In the genomic region with DNA sequence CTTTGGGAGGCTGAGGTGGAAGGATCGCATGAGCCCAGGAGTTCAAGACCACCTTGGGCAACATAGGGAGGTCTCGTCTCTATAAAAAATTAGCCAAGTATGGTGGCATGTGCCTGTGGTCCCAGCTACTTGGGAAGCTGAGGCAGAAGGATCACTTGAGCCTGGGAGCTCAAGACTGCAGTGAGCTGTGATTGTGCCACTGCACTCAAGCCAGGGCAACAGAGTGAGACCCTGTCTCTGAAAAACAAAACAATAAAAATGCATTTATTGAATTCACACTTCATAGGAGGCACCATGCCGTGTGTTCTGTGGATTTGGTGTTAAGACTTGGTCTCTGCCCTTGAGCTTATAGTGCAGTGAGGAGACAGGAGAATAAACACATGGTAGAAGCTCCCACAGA, we compare ENCODE assay signal across 22 cellular contexts. TPM values are rescaled to one million over a fixed set of nuclear protein-coding genes. Genes with fewer than 3 reads are reported as not detected.
DNase-seq lines count a peak whose midpoint lies in the region; ATAC-seq, FAIRE-seq and TF ChIP-seq lines count a peak whose summit lies in the region.
"Had no signal": no experiment of that assay in that cellular context is flagged by ENCODE, and none has a peak within 500 bp of the region (broad histone marks: within the 10 kb centered on the region; RNA-seq: fewer than 3 reads in every experiment).

No MANE protein-coding gene starts in this region.

- H3F3A ChIP-seq in GM23248 (ENCODE audit: insufficient read depth) = 0 out of 2 replicates have a peak, but pooled peaks cover 4% of the 10 kb centered on the region

- H3K79me2 ChIP-seq in HepG2 (ENCODE audit: insufficient read depth, low read length) (peaks cover 36% of the 10 kb centered on the region), GM23248 (ENCODE audit: insufficient read depth) (peaks cover 46% of the 10 kb centered on the region)

- no TSS peak for BruUV-seq in HepG2 (replicated peaks; lab: Mats Ljungman, UMichigan)

- peaks cover 44% of the 10 kb centered on the region for H3K4me1 Mint-ChIP-seq in brain
- peaks cover 34% of the 10 kb centered on the region for H3K4me1 Mint-ChIP-seq in nephron

- ATAC-seq in HepG2 (no peak), right lobe of liver (no peak), GM21367 (IDR thresholded peaks at IDR 0.05; ENCODE audit: unreplicated experiment) (no peak), gastrocnemius medialis (no peak)
- ATAC-seq: Panc1, SK-N-SH treated with all-trans-retinoic acid at 6 μM for 48 hours had no signal

- CTCF ChIA-PET in HepG2 (lab: Yijun Ruan, JAX; ENCODE audit: low intra/inter-chr PET ratio, low total read pairs) = no interaction called here

- POLR2A ChIA-PET in HepG2 (lab: Yijun Ruan, JAX) = interaction anchor here (1.0 to 1.5 kb wide), 3 partner anchors 37 to 226 kb away, joined by 3 to 8 read pairs (median 4); a partner anchor contains a TSS

- H3K4me2 ChIP-seq in HepG2 (ENCODE audit: low read depth, low read length) (peak overlapping the region; percentile 88), GM23248 (ENCODE audit: unreplicated experiment) (no peak overlapping the region)

- no peak overlapping the region for H3K9ac ChIP-seq in HepG2 (ENCODE audit: insufficient read depth, low read depth, low read length)
- H3K9ac ChIP-seq in GM23248 = no peak overlapping the region

- H2AFZ ChIP-seq in HepG2 (ENCODE audit: low read length) (no peak overlapping the region), GM23248 (no peak overlapping the region)

- TF ChIP-seq CTCF in HepG2 (CRISPR knock-in tag; IDR thresholded peaks at IDR 0.05) (no peak), right lobe of liver (IDR thresholded peaks at IDR 0.05) (no peak), brain (conservative IDR thresholded peaks at IDR 0.05) (no peak), nephron (IDR thresholded peaks at IDR 0.05; ENCODE audit: unreplicated experiment in 3 of 3) (no peak), gastrocnemius medialis (IDR thresholded peaks at IDR 0.05 in 4 of 5, conservative IDR thresholded peaks at IDR 0.05 in 1 of 5) (no peak)

- H3K27ac Mint-ChIP-seq in brain = peak overlapping the region in 2 of 5 experiments; percentile 11 to 13
- H3K27ac Mint-ChIP-seq in nephron = peak overlapping the region in 2 of 3 experiments; percentile 46 to 82

- peaks cover 20% of the 10 kb centered on the region for H4K20me1 ChIP-seq in HepG2 (ENCODE audit: insufficient read depth, low read length)
- no peaks in the 10 kb centered on the region for H4K20me1 ChIP-seq in GM23248 (ENCODE audit: insufficient read depth)

- intact Hi-C loops in HepG2 (cut with micrococcal nuclease; ENCODE audit: unreplicated experiment) = no loop called here
- intact Hi-C loops in right lobe of liver (cut with DNase I) = no loop called here
- intact Hi-C loops in gastrocnemius medialis (cut with DNase I; ENCODE audit: low total_unique reads) = no loop called here

- H3K9me3 ChIP-seq in HepG2 (ENCODE audit: low read length) (no peaks in the 10 kb centered on the region), right lobe of liver (no peaks in the 10 kb centered on the region), GM23248 (ENCODE audit: low read depth) (no peaks in the 10 kb centered on the region), gastrocnemius medialis (no peaks in the 10 kb centered on the region)

- H3K4me3 ChIP-seq in HepG2 (replicated peaks in 1 of 3; ENCODE audit: insufficient read depth in 1 of 3, low read depth in 2 of 3, low read length in 3 of 3) = no peak overlapping the region
- H3K4me3 ChIP-seq in right lobe of liver = no peak overlapping the region
- no peak overlapping the region for H3K4me3 ChIP-seq in GM23248
- no peak overlapping the region for H3K4me3 ChIP-seq in gastrocnemius medialis

- peaks cover 0 to 1% of the 10 kb centered on the region in 2 experiments; a peak in 2 of 5 replicates for H3K27me3 ChIP-seq in HepG2 (ENCODE audit: control insufficient read depth in 1 of 2, insufficient read depth in 2 of 2, low read length in 2 of 2)
- no peaks in the 10 kb centered on the region for H3K27me3 ChIP-seq in right lobe of liver
- H3K27me3 ChIP-seq in GM23248 (replicated peaks; ENCODE audit: insufficient read depth) = no peaks in the 10 kb centered on the region
- H3K27me3 ChIP-seq in gastrocnemius medialis = peaks cover 8 to 12% (median 11%) of the 10 kb centered on the region in 3 donors

- DNase-seq in HepG2 (ENCODE audit: low spot score) = no peak
- no peak for DNase-seq in right lobe of liver
- DNase-seq in GM23248 = no peak
- no peak for DNase-seq in gastrocnemius medialis
- DNase-seq in T-helper 9 cell = no peak
- DNase-seq: 8988T, GDM1, MM.1S, NCI-H1048, NCI-H1436, NCI-H1930, NCI-H226, NCI-H510A treated with DMSO at 0.1 percent for 48 hours, NCI-H748 treated with DMSO at 0.1 percent for 48 hours had no signal

- in situ Hi-C loops in HepG2 (cut with HindIII; ENCODE audit: extremely low pct_ligation_motif_present, low pct_unique_long_range_greater_than_20kb) = no loop called here
- in situ Hi-C loops in GM23248 (cut with MboI) = no loop called here
- in situ Hi-C loops in gastrocnemius medialis (cut with MboI; ENCODE audit: low sequenced_read_pairs in 4 of 4) = loop anchor here in 1 of 4 donors (25.0 kb wide), 1 partner anchor 140 kb away; a partner anchor contains a TSS

- TF ChIP-seq POLR2A in HepG2 (IDR thresholded peaks at IDR 0.05; ENCODE audit: insufficient read depth in 1 of 2, low read depth in 2 of 2, low read length in 2 of 2) = no peak
- no peak for TF ChIP-seq POLR2A in right lobe of liver (IDR thresholded peaks at IDR 0.05)
- TF ChIP-seq POLR2A in gastrocnemius medialis (IDR thresholded peaks at IDR 0.05) = no peak

- H3K9me3 Mint-ChIP-seq in brain = no peaks in the 10 kb centered on the region
- H3K9me3 Mint-ChIP-seq in nephron = no peaks in the 10 kb centered on the region

- TF ChIP-seq RAD21 in HepG2 (CRISPR knock-in tag; IDR thresholded peaks at IDR 0.05) = no peak

- WGBS in HepG2 (ENCODE audit: low lambda C conversion rate) = 66% methylated on average over 3 of the region's 3 CpGs
- WGBS in right lobe of liver (ENCODE audit: insufficient coverage, low coverage, low lambda C conversion rate, missing lambda C conversion rate) = 100% methylated on average over 2 of the region's 3 CpGs
- 99 to 100% methylated on average over 3 of the region's 3 CpGs for whole genome bisulfite sequencing in GM23248 (ENCODE audit: low coverage in 1 of 2, low lambda C conversion rate in 2 of 2, missing lambda C conversion rate in 2 of 2), 2 experiments

- H3K27ac ChIP-seq in HepG2 (ENCODE audit: extremely low read length, insufficient read depth, low read length) (peak overlapping the region; percentile 53), right lobe of liver (no peak overlapping the region), GM23248 (no peak overlapping the region), gastrocnemius medialis (no peak overlapping the region)

- TF ChIP-seq EP300 in HepG2 (IDR thresholded peaks at IDR 0.05; ENCODE audit: low read depth in 2 of 2, low read length in 2 of 2) (no peak), HepG2 (CRISPR knock-in tag; IDR thresholded peaks at IDR 0.05; ENCODE audit: borderline replicate concordance) (no peak)

- H3K9me2 ChIP-seq in GM23248 (ENCODE audit: insufficient read depth) = no peaks in the 10 kb centered on the region

- H3K36me3 ChIP-seq in HepG2 (replicated peaks in 1 of 2; ENCODE audit: control insufficient read depth in 1 of 2, insufficient read depth in 2 of 2, low read length in 2 of 2) (peaks cover 2 to 5% of the 10 kb centered on the region in 2 experiments; a peak in 2 of 5 replicates), right lobe of liver (no peaks in the 10 kb centered on the region), GM23248 (ENCODE audit: low read depth) (no peaks in the 10 kb centered on the region), gastrocnemius medialis (no peaks in the 10 kb centered on the region)

- H3K4me1 ChIP-seq in HepG2 (ENCODE audit: insufficient read depth, low read length) (peaks cover 63% of the 10 kb centered on the region), right lobe of liver (peaks cover 0 to 50% (median 18%) of the 10 kb centered on the region in 4 donors), GM23248 (ENCODE audit: insufficient read depth) (peaks cover 2% of the 10 kb centered on the region), gastrocnemius medialis (peaks cover 8 to 10% of the 10 kb centered on the region in 2 donors)

- H3K4me3 Mint-ChIP-seq in brain = peak overlapping the region; percentile 12 to 87 (median 83)
- H3K4me3 Mint-ChIP-seq in nephron = peak overlapping the region; percentile 49 to 85 (median 85)

- no peaks in the 10 kb centered on the region for H3K36me3 Mint-ChIP-seq in brain
- H3K36me3 Mint-ChIP-seq in nephron (ENCODE audit: low read depth) = no peaks in the 10 kb centered on the region

- H3K27me3 Mint-ChIP-seq in brain = peaks cover 3% of the 10 kb centered on the region
- H3K27me3 Mint-ChIP-seq in nephron (ENCODE audit: low read depth) = peaks cover 9% of the 10 kb centered on the region

- FAIRE-seq in HepG2 (lab: Jason Lieb, UNC) = no peak
- FAIRE-seq: GM18507, GM19239 had no signal

RNA-seq across cellular contexts. Expression of a gene that starts 2.4 kb away (rescaled TPM):
- total RNA-seq in HepG2 (2016; rRNA removed; fragmentation: Illumina TruSeq; extraction: Trizol) = 13.7 and 17.6 TPM in 2 replicates
- 1.3 and 1.4 TPM in 2 replicates for total RNA-seq in HepG2 (2016; cell fraction: cytosol; rRNA removed; fragmentation: Illumina TruSeq; extraction: Trizol; ENCODE audit: low read depth)
- 12.6 and 15.8 TPM in 2 replicates for total RNA-seq in HepG2 (2016; cell fraction: insoluble cytoplasmic fraction; rRNA removed; fragmentation: Illumina TruSeq; extraction: Trizol)
- 4.8 and 5.7 TPM in 2 replicates for total RNA-seq in HepG2 (2016; cell fraction: membrane; rRNA removed; fragmentation: Illumina TruSeq; extraction: Trizol)
- 12.6 and 14.4 TPM in 2 replicates for total RNA-seq in HepG2 (2016; cell fraction: nucleus; rRNA removed; fragmentation: Illumina TruSeq; extraction: Trizol)
- polyA plus RNA-seq in HepG2 (2011; rRNA removed) = 7.7 and 8.4 TPM in 2 replicates
- polyA plus RNA-seq in HepG2 (2011; cell fraction: cytosol; rRNA removed) = 3.7 and 4.9 TPM in 2 replicates
- polyA plus RNA-seq in HepG2 (2011; cell fraction: nucleus; rRNA removed) = 29.9 and 35.0 TPM in 2 replicates
- polyA plus RNA-seq in HepG2 (2012) = 5.7 TPM in 2 replicates
- polyA plus RNA-seq in HepG2 (2016; cell fraction: cytosol; fragmentation: Illumina TruSeq; extraction: Trizol; ENCODE audit: low read depth) = 1.0 and 1.2 TPM in 2 replicates
- 8.4 and 11.8 TPM in 2 replicates for polyA plus RNA-seq in HepG2 (2016; cell fraction: insoluble cytoplasmic fraction; fragmentation: Illumina TruSeq; extraction: Trizol; ENCODE audit: low read depth)
- 2.4 and 3.2 TPM in 2 replicates for polyA plus RNA-seq in HepG2 (2016; cell fraction: membrane; fragmentation: Illumina TruSeq; extraction: Trizol; ENCODE audit: low read depth)
- polyA plus RNA-seq in HepG2 (2016; cell fraction: nucleus; fragmentation: Illumina TruSeq; extraction: Trizol; ENCODE audit: insufficient read depth, low read depth) = 22.4 and 24.8 TPM in 2 replicates
- 11.0 and 28.2 TPM in 2 replicates for polyA minus RNA-seq in HepG2 (2011; rRNA and poly(A)+ RNA removed; ENCODE audit: low replicate concordance)
- 9.1 and 10.4 TPM in 2 replicates for polyA minus RNA-seq in HepG2 (2011; cell fraction: cytosol; rRNA and poly(A)+ RNA removed)
- 10.0 and 13.8 TPM in 2 replicates for polyA minus RNA-seq in HepG2 (2011; cell fraction: nucleus; rRNA and poly(A)+ RNA removed)
- total RNA-seq in right lobe of liver = 10 to 100 TPM; 14.9 to 22.7 (median 17.5) TPM
- 23.3 TPM for polyA plus RNA-seq in brain (ENCODE audit: insufficient read depth, low read depth, low replicate concordance)
- 17.8 and 18.7 TPM in 2 replicates for total RNA-seq in GM23248 (2014; rRNA removed; shearing (Covaris generic))
- 9.3 and 10.1 TPM in 2 replicates for polyA plus RNA-seq in GM23248 (2016; fragmentation: Nextera tagmentation; extraction: Ambion mirVana)
- 10 to 100 TPM in 2 of 4 donors, 1 to 10 TPM in 2; 8.7 to 14.8 (median 9.9) TPM for total RNA-seq in gastrocnemius medialis

RNA-seq across cellular contexts. Expression of a gene that starts 6.2 kb away (rescaled TPM):
- total RNA-seq in HepG2 (2016; rRNA removed; fragmentation: Illumina TruSeq; extraction: Trizol) (0.20 and 0.35 TPM in 2 replicates), right lobe of liver (1 to 10 TPM in 4 of 6 experiments, under 1 TPM in 2; 0.39 to 2.1 (median 1.2) TPM), gastrocnemius medialis (not detected)
- not detected in 2 replicates for total RNA-seq in HepG2 (2016; cell fraction: cytosol; rRNA removed; fragmentation: Illumina TruSeq; extraction: Trizol; ENCODE audit: low read depth)
- 0.15 and 0.30 TPM in 2 replicates for total RNA-seq in HepG2 (2016; cell fraction: insoluble cytoplasmic fraction; rRNA removed; fragmentation: Illumina TruSeq; extraction: Trizol)
- total RNA-seq in HepG2 (2016; cell fraction: membrane; rRNA removed; fragmentation: Illumina TruSeq; extraction: Trizol) = 0.25 TPM in 1 of 2 replicates, not detected in the other
- 0.19 and 0.28 TPM in 2 replicates for total RNA-seq in HepG2 (2016; cell fraction: nucleus; rRNA removed; fragmentation: Illumina TruSeq; extraction: Trizol)
- polyA plus RNA-seq in HepG2 (2011; rRNA removed) (0.09 and 0.29 TPM in 2 replicates), brain (ENCODE audit: insufficient read depth, low read depth, low replicate concordance) (0.58 TPM), GM23248 (2016; fragmentation: Nextera tagmentation; extraction: Ambion mirVana) (not detected in 2 replicates)
- 0.12 and 0.15 TPM in 2 replicates for polyA plus RNA-seq in HepG2 (2011; cell fraction: cytosol; rRNA removed)
- 0.66 and 0.79 TPM in 2 replicates for polyA plus RNA-seq in HepG2 (2011; cell fraction: nucleus; rRNA removed)
- 0.07 and 0.11 TPM in 2 replicates for polyA plus RNA-seq in HepG2 (2012)
- 0.08 TPM in 1 of 2 replicates, not detected in the other for polyA plus RNA-seq in HepG2 (2016; cell fraction: cytosol; fragmentation: Illumina TruSeq; extraction: Trizol; ENCODE audit: low read depth)
- not detected in 2 replicates for polyA plus RNA-seq in HepG2 (2016; cell fraction: insoluble cytoplasmic fraction; fragmentation: Illumina TruSeq; extraction: Trizol; ENCODE audit: low read depth)
- not detected in 2 replicates for polyA plus RNA-seq in HepG2 (2016; cell fraction: membrane; fragmentation: Illumina TruSeq; extraction: Trizol; ENCODE audit: low read depth)
- polyA plus RNA-seq in HepG2 (2016; cell fraction: nucleus; fragmentation: Illumina TruSeq; extraction: Trizol; ENCODE audit: insufficient read depth, low read depth) = 0.23 TPM in 1 of 2 replicates, not detected in the other
- 0.49 and 1.4 TPM in 2 replicates for polyA minus RNA-seq in HepG2 (2011; rRNA and poly(A)+ RNA removed; ENCODE audit: low replicate concordance)
- 0.59 and 0.62 TPM in 2 replicates for polyA minus RNA-seq in HepG2 (2011; cell fraction: cytosol; rRNA and poly(A)+ RNA removed)
- 0.39 and 0.62 TPM in 2 replicates for polyA minus RNA-seq in HepG2 (2011; cell fraction: nucleus; rRNA and poly(A)+ RNA removed)
- total RNA-seq in GM23248 (2014; rRNA removed; shearing (Covaris generic)) = 1.8 TPM in 1 of 2 replicates, not detected in the other
- total RNA-seq: Daoy had no signal

RNA-seq across cellular contexts. Expression of a gene that starts 17.4 kb away (rescaled TPM):
- total RNA-seq in HepG2 (2016; rRNA removed; fragmentation: Illumina TruSeq; extraction: Trizol) (19.7 and 24.4 TPM in 2 replicates), right lobe of liver (1 to 10 TPM in 3 of 6 experiments, under 1 TPM in 3; 0.35 to 2.8 (median 0.87) TPM), gastrocnemius medialis (under 1 TPM in 2 of 4 donors, not detected in 2; 0.33 to 0.91 TPM)
- total RNA-seq in HepG2 (2016; cell fraction: cytosol; rRNA removed; fragmentation: Illumina TruSeq; extraction: Trizol; ENCODE audit: low read depth) = 10.8 and 13.0 TPM in 2 replicates
- total RNA-seq in HepG2 (2016; cell fraction: insoluble cytoplasmic fraction; rRNA removed; fragmentation: Illumina TruSeq; extraction: Trizol) = 16.5 and 23.4 TPM in 2 replicates
- total RNA-seq in HepG2 (2016; cell fraction: membrane; rRNA removed; fragmentation: Illumina TruSeq; extraction: Trizol) = 18.0 and 21.4 TPM in 2 replicates
- 17.3 and 20.2 TPM in 2 replicates for total RNA-seq in HepG2 (2016; cell fraction: nucleus; rRNA removed; fragmentation: Illumina TruSeq; extraction: Trizol)
- polyA plus RNA-seq in HepG2 (2011; rRNA removed) (5.9 and 6.2 TPM in 2 replicates), brain (ENCODE audit: insufficient read depth, low read depth, low replicate concordance) (20.4 TPM), GM23248 (2016; fragmentation: Nextera tagmentation; extraction: Ambion mirVana) (4.2 and 4.8 TPM in 2 replicates)
- polyA plus RNA-seq in HepG2 (2011; cell fraction: cytosol; rRNA removed) = 3.2 and 8.6 TPM in 2 replicates
- 28.4 and 38.0 TPM in 2 replicates for polyA plus RNA-seq in HepG2 (2011; cell fraction: nucleus; rRNA removed)
- 3.0 and 4.0 TPM in 2 replicates for polyA plus RNA-seq in HepG2 (2012)
- polyA plus RNA-seq in HepG2 (2016; cell fraction: cytosol; fragmentation: Illumina TruSeq; extraction: Trizol; ENCODE audit: low read depth) = 11.9 and 12.7 TPM in 2 replicates
- 19.2 and 19.4 TPM in 2 replicates for polyA plus RNA-seq in HepG2 (2016; cell fraction: insoluble cytoplasmic fraction; fragmentation: Illumina TruSeq; extraction: Trizol; ENCODE audit: low read depth)
- 14.6 and 18.0 TPM in 2 replicates for polyA plus RNA-seq in HepG2 (2016; cell fraction: membrane; fragmentation: Illumina TruSeq; extraction: Trizol; ENCODE audit: low read depth)
- 38.8 and 41.0 TPM in 2 replicates for polyA plus RNA-seq in HepG2 (2016; cell fraction: nucleus; fragmentation: Illumina TruSeq; extraction: Trizol; ENCODE audit: insufficient read depth, low read depth)
- 5.2 and 12.3 TPM in 2 replicates for polyA minus RNA-seq in HepG2 (2011; rRNA and poly(A)+ RNA removed; ENCODE audit: low replicate concordance)
- polyA minus RNA-seq in HepG2 (2011; cell fraction: cytosol; rRNA and poly(A)+ RNA removed) = 2.5 and 3.1 TPM in 2 replicates
- polyA minus RNA-seq in HepG2 (2011; cell fraction: nucleus; rRNA and poly(A)+ RNA removed) = 6.3 and 10.6 TPM in 2 replicates
- total RNA-seq in GM23248 (2014; rRNA removed; shearing (Covaris generic)) = 6.8 and 8.3 TPM in 2 replicates

RNA-seq across cellular contexts. Expression of a gene that starts 36.4 kb away (rescaled TPM):
- 7.2 and 10.4 TPM in 2 replicates for total RNA-seq in HepG2 (2016; rRNA removed; fragmentation: Illumina TruSeq; extraction: Trizol)
- total RNA-seq in HepG2 (2016; cell fraction: cytosol; rRNA removed; fragmentation: Illumina TruSeq; extraction: Trizol; ENCODE audit: low read depth) = 7.6 and 9.4 TPM in 2 replicates
- 5.7 and 10.1 TPM in 2 replicates for total RNA-seq in HepG2 (2016; cell fraction: insoluble cytoplasmic fraction; rRNA removed; fragmentation: Illumina TruSeq; extraction: Trizol)
- 11.1 and 14.0 TPM in 2 replicates for total RNA-seq in HepG2 (2016; cell fraction: membrane; rRNA removed; fragmentation: Illumina TruSeq; extraction: Trizol)
- total RNA-seq in HepG2 (2016; cell fraction: nucleus; rRNA removed; fragmentation: Illumina TruSeq; extraction: Trizol) = 13.6 and 17.3 TPM in 2 replicates
- 20.1 and 21.1 TPM in 2 replicates for polyA plus RNA-seq in HepG2 (2011; rRNA removed)
- 29.7 and 32.0 TPM in 2 replicates for polyA plus RNA-seq in HepG2 (2011; cell fraction: cytosol; rRNA removed)
- 42.5 and 51.4 TPM in 2 replicates for polyA plus RNA-seq in HepG2 (2011; cell fraction: nucleus; rRNA removed)
- 133 and 154 TPM in 2 replicates for polyA plus RNA-seq in HepG2 (2012)
- polyA plus RNA-seq in HepG2 (2016; cell fraction: cytosol; fragmentation: Illumina TruSeq; extraction: Trizol; ENCODE audit: low read depth) = 106 and 119 TPM in 2 replicates
- 50.3 and 60.7 TPM in 2 replicates for polyA plus RNA-seq in HepG2 (2016; cell fraction: insoluble cytoplasmic fraction; fragmentation: Illumina TruSeq; extraction: Trizol; ENCODE audit: low read depth)
- polyA plus RNA-seq in HepG2 (2016; cell fraction: membrane; fragmentation: Illumina TruSeq; extraction: Trizol; ENCODE audit: low read depth) = 97.9 and 104 TPM in 2 replicates
- 168 and 190 TPM in 2 replicates for polyA plus RNA-seq in HepG2 (2016; cell fraction: nucleus; fragmentation: Illumina TruSeq; extraction: Trizol; ENCODE audit: insufficient read depth, low read depth)
- polyA minus RNA-seq in HepG2 (2011; rRNA and poly(A)+ RNA removed; ENCODE audit: low replicate concordance) = 20.0 and 29.5 TPM in 2 replicates
- polyA minus RNA-seq in HepG2 (2011; cell fraction: cytosol; rRNA and poly(A)+ RNA removed) = 52.8 and 62.5 TPM in 2 replicates
- 10.4 and 11.5 TPM in 2 replicates for polyA minus RNA-seq in HepG2 (2011; cell fraction: nucleus; rRNA and poly(A)+ RNA removed)
- total RNA-seq in right lobe of liver = 100 to 1,000 TPM in 1 of 6 experiments, 10 to 100 TPM in 5; 71.5 to 100 (median 79.4) TPM
- polyA plus RNA-seq in brain (ENCODE audit: insufficient read depth, low read depth, low replicate concordance) = 403 TPM
- 43.2 and 44.9 TPM in 2 replicates for total RNA-seq in GM23248 (2014; rRNA removed; shearing (Covaris generic))
- 186 and 197 TPM in 2 replicates for polyA plus RNA-seq in GM23248 (2016; fragmentation: Nextera tagmentation; extraction: Ambion mirVana)
- total RNA-seq in gastrocnemius medialis = 10 to 100 TPM; 22.1 to 84.2 (median 56.2) TPM

RNA-seq across cellular contexts. Expression of a gene that starts 42.8 kb away (rescaled TPM):
- total RNA-seq in HepG2 (2016; rRNA removed; fragmentation: Illumina TruSeq; extraction: Trizol) (13.8 and 39.1 TPM in 2 replicates), right lobe of liver (10 to 100 TPM; 12.3 to 24.9 (median 21.4) TPM), gastrocnemius medialis (10 to 100 TPM; 12.3 to 18.1 (median 13.7) TPM)
- 14.4 and 16.3 TPM in 2 replicates for total RNA-seq in HepG2 (2016; cell fraction: cytosol; rRNA removed; fragmentation: Illumina TruSeq; extraction: Trizol; ENCODE audit: low read depth)
- 15.5 and 37.7 TPM in 2 replicates for total RNA-seq in HepG2 (2016; cell fraction: insoluble cytoplasmic fraction; rRNA removed; fragmentation: Illumina TruSeq; extraction: Trizol)
- total RNA-seq in HepG2 (2016; cell fraction: membrane; rRNA removed; fragmentation: Illumina TruSeq; extraction: Trizol) = 11.4 and 12.8 TPM in 2 replicates
- 56.5 and 57.9 TPM in 2 replicates for total RNA-seq in HepG2 (2016; cell fraction: nucleus; rRNA removed; fragmentation: Illumina TruSeq; extraction: Trizol)
- polyA plus RNA-seq in HepG2 (2011; rRNA removed) (33.5 and 51.3 TPM in 2 replicates), brain (ENCODE audit: insufficient read depth, low read depth, low replicate concordance) (18.9 TPM), GM23248 (2016; fragmentation: Nextera tagmentation; extraction: Ambion mirVana) (15.2 and 16.1 TPM in 2 replicates)
- polyA plus RNA-seq in HepG2 (2011; cell fraction: cytosol; rRNA removed) = 12.9 and 24.3 TPM in 2 replicates
- polyA plus RNA-seq in HepG2 (2011; cell fraction: nucleus; rRNA removed) = 624 and 803 TPM in 2 replicates
- 30.1 and 34.2 TPM in 2 replicates for polyA plus RNA-seq in HepG2 (2012)
- 5.3 and 8.4 TPM in 2 replicates for polyA plus RNA-seq in HepG2 (2016; cell fraction: cytosol; fragmentation: Illumina TruSeq; extraction: Trizol; ENCODE audit: low read depth)
- polyA plus RNA-seq in HepG2 (2016; cell fraction: insoluble cytoplasmic fraction; fragmentation: Illumina TruSeq; extraction: Trizol; ENCODE audit: low read depth) = 11.9 and 12.8 TPM in 2 replicates
- 7.2 and 9.8 TPM in 2 replicates for polyA plus RNA-seq in HepG2 (2016; cell fraction: membrane; fragmentation: Illumina TruSeq; extraction: Trizol; ENCODE audit: low read depth)
- polyA plus RNA-seq in HepG2 (2016; cell fraction: nucleus; fragmentation: Illumina TruSeq; extraction: Trizol; ENCODE audit: insufficient read depth, low read depth) = 125 and 129 TPM in 2 replicates
- 20.8 and 63.2 TPM in 2 replicates for polyA minus RNA-seq in HepG2 (2011; rRNA and poly(A)+ RNA removed; ENCODE audit: low replicate concordance)
- polyA minus RNA-seq in HepG2 (2011; cell fraction: cytosol; rRNA and poly(A)+ RNA removed) = 11.8 and 13.7 TPM in 2 replicates
- polyA minus RNA-seq in HepG2 (2011; cell fraction: nucleus; rRNA and poly(A)+ RNA removed) = 81.2 and 102 TPM in 2 replicates
- total RNA-seq in GM23248 (2014; rRNA removed; shearing (Covaris generic)) = 31.9 and 32.8 TPM in 2 replicates
